1 cellular context compared by ENCODE assay signal in the genomic region with DNA sequence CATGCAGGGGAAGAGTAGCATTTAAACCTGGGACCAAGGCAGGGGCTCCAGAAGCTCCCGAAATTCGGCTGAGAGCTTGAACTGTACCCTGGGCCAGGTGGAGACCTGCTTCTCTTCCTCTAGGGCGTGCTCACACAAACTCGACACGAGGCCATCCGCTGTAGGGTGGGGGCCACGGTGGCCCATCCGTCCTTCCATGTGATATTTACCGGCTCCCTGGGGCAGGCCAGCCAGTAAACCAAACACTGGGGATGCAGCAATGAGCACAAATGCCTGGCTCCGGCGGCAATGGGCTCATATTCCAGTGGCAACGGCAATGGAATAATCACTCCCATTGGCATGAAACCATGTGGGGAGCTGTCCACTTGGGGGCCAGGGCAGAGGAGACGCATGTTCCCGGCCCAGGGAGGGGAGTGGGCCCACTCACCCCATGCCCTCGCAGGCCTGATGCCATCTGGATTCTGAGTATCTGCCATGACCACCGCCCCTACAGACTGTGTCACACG.
TF ChIP-seq lines count a peak whose summit lies in the region.

No MANE protein-coding gene starts in this region.

TF ChIP-seq in GM12891, 5 proteins besides CTCF, POLR2A, EP300 and RAD21 (continued from another document):
- TF ChIP-seq TAF1 (IDR thresholded peaks at IDR 0.05; ENCODE audit: low read depth, low read length) (no peak), POU2F2 (IDR thresholded peaks at IDR 0.05; ENCODE audit: low read depth, low read length) (no peak)
